8 cellular contexts compared by ENCODE assay signal in genomic region chr12:124938606-124939427, GRCh38. TPM values are rescaled to one million over a fixed set of nuclear protein-coding genes. Genes with fewer than 3 reads are reported as not detected.
A peak's percentile ranks its signal among the peaks of the same experiment; 100 is the strongest.
DNase-seq lines count a peak whose midpoint lies in the region; ATAC-seq lines count a peak whose summit lies in the region.

No MANE protein-coding gene starts in this region.

- peak; percentile 21 for ATAC-seq in HG03060 (IDR thresholded peaks at IDR 0.05; ENCODE audit: low read depth, unreplicated experiment)

- DNase-seq in activated CD4-positive, CD25-positive, alpha-beta regulatory T cell treated with anti-CD3 and anti-CD28 coated beads, Interleukin-2, amount 50 U/mL, for 72 hours, result peak; percentile 51
- DNase-seq in activated CD4-positive, CD25-positive, alpha-beta regulatory T cell (lab: John Stamatoyannopoulos, UW), result no peak
- peak; percentile 54 for DNase-seq in T follicular helper cell (ENCODE audit: low read depth)
- DNase-seq in dedifferentiated amniotic fluid mesenchymal stem cell (ENCODE audit: extremely low spot score), result peak; percentile 94
- DNase-seq in lung microvascular endothelial cell (ENCODE audit: low read depth in 2 of 2), result peak; percentile 84 to 97
- peak; percentile 83 for DNase-seq in stromal cell of bone marrow (ENCODE audit: low read depth)
- DNase-seq in NCI-H748 (lab: John Stamatoyannopoulos, UW; ENCODE audit: unreplicated experiment), result no peak

RNA-seq across cellular contexts. Expression of gene UBC, which starts 24.4 kb away (rescaled TPM):
- 1,081 and 1,595 TPM in 2 replicates for total RNA-seq in lung microvascular endothelial cell

RNA-seq across cellular contexts. Expression of gene DHX37, which starts 50.1 kb away (rescaled TPM):
- total RNA-seq in lung microvascular endothelial cell, result 7.4 and 12.5 TPM in 2 replicates

RNA-seq across cellular contexts. Expression of gene BRI3BP, which starts 54.6 kb away (rescaled TPM):
- 2.2 and 2.6 TPM in 2 replicates for total RNA-seq in lung microvascular endothelial cell

Comparison
In these comparisons a context has a peak if more than half of its experiments do, and no peak if none do; other contexts are left out.
1. DNase-seq: peak in activated CD4-positive, CD25-positive, alpha-beta regulatory T cell treated with anti-CD3 and anti-CD28 coated beads, Interleukin-2, amount 50 U/mL, for 72 hours (single experiment), T follicular helper cell (single experiment), dedifferentiated amniotic fluid mesenchymal stem cell (single experiment), lung microvascular endothelial cell (2 of 2) and stromal cell of bone marrow (single experiment); none in activated CD4-positive, CD25-positive, alpha-beta regulatory T cell (0 of 4) and NCI-H748 (single experiment).